19 cellular contexts compared by ENCODE assay signal in the genomic region with DNA sequence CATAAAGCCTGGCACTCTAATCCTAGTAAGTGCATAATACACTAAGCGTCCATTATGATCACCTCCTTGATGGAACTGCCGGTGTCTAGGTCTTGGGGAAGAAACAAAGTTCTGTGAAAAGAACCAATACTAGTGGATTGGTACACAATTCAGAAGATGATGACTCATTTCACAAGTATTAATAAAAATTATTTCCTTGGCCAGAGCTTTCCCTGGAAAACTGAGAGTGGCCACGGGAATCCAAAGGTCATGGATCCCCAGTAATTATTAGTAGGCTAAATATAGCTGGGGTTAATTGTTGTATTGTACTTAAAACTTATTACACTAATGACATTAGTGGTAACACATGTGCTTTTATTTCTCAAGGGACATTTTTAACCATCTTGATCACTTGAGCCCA.
A peak's percentile ranks its signal among the peaks of the same experiment; 100 is the strongest.
DNase-seq lines count a peak whose midpoint lies in the region; ATAC-seq and TF ChIP-seq lines count a peak whose summit lies in the region.
"Had no signal": no experiment of that assay in that cellular context is flagged by ENCODE, and none has a peak within 500 bp of the region (broad histone marks: within the 10 kb centered on the region; RNA-seq: fewer than 3 reads in every experiment).

No MANE protein-coding gene starts in this region.

- ATAC-seq in activated CD4-positive, CD25-positive, alpha-beta regulatory T cell treated with anti-CD3 and anti-CD28 coated beads, Interleukin-2, amount 50 U/mL, for 24 hours: no peak
- no peak for ATAC-seq in left colon
- ATAC-seq: GM23338, Right ventricle myocardium inferior had no signal

- no peak overlapping the region for H3K4me3 ChIP-seq in choroid plexus epithelial cell (ENCODE audit: low read depth, low read length)
- H3K4me3 ChIP-seq: GM23338, HAP-1 had no signal

- H3K27me3 Mint-ChIP-seq in CD14-positive monocyte (ENCODE audit: low read depth in 3 of 3): peaks cover 0 to 2% (median 1%) of the 10 kb centered on the region in 3 donors
- H3K27me3 Mint-ChIP-seq: B cell had no signal

- H3K4me1 Mint-ChIP-seq in CD14-positive monocyte: no peaks in the 10 kb centered on the region
- H3K4me1 Mint-ChIP-seq: B cell had no signal

- no peak overlapping the region for H3K4me3 Mint-ChIP-seq in CD14-positive monocyte
- H3K4me3 Mint-ChIP-seq: B cell, GM23338 had no signal

- peaks cover 0 to 8% (median 5%) of the 10 kb centered on the region in 7 donors for H3K9me3 Mint-ChIP-seq in CD14-positive monocyte

- intact Hi-C loops in CD14-positive monocyte (cut with micrococcal nuclease) (no loop called here), left colon (cut with DNase I, micrococcal nuclease) (no loop called here)

- H3K27ac Mint-ChIP-seq in CD14-positive monocyte: no peak overlapping the region
- H3K27ac Mint-ChIP-seq: B cell, GM23338 had no signal

- no peaks in the 10 kb centered on the region for H3K36me3 Mint-ChIP-seq in CD14-positive monocyte

- DNase-seq in EH (ENCODE audit: low read depth) (peak; percentile 57), NCI-H226 (peak; percentile 9), choroid plexus epithelial cell (ENCODE audit: low read depth) (peak; percentile 22), iris pigment epithelial cell (ENCODE audit: low read depth) (peak; percentile 5), CD14-positive monocyte (ENCODE audit: low spot score) (no peak), left colon (no peak), COLO668 (lab: John Stamatoyannopoulos, UW; ENCODE audit: unreplicated experiment) (no peak)
- DNase-seq: KG1; NCI-H1092; NCI-H1436; NCI-H187 treated with DMSO at 0.1 percent for 48 hours; NCI-H2107; NCI-H510A; NK-92 treated with Interleukin-12 subunit alpha and Interleukin-12 subunit beta, amount 100 ng/mL, for 24 hours had no signal

- TF ChIP-seq CTCF in choroid plexus epithelial cell (conservative IDR thresholded peaks at IDR 0.05; ENCODE audit: low read depth, low read length) (no peak), CD14-positive monocyte (IDR thresholded peaks at IDR 0.05) (no peak)

Comparison
In these comparisons a context has a peak if more than half of its experiments do, and no peak if none do; other contexts are left out.
1. DNase-seq: peak in EH (single experiment), NCI-H226 (single experiment), choroid plexus epithelial cell (single experiment) and iris pigment epithelial cell (single experiment); none in CD14-positive monocyte (single experiment), left colon (0 of 2) and COLO668 (single experiment).